Comparison of ENCODE assay signal across 9 cellular contexts in the genomic region with DNA sequence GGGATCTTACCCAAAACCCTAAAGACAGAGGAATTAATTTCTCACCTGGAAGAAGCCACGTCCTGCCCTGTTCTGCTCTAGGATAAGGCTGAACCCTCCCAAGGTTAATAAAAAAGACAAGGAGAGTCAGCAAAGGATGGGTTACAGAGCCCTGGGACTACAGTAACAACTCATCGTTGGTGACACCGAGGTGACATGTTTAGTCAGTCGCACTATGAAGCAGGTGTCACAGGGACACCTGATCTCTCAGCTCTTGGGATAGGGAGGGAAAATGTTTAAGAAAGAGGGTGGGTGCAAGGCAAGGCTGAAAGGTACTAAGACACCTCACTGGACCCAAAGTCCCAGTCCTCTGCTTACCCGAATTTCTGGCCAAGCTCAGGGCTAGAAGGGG. TPM values are rescaled to one million over a fixed set of nuclear protein-coding genes. Genes with fewer than 3 reads are reported as not detected.
DNase-seq lines count a peak whose midpoint lies in the region; ATAC-seq, FAIRE-seq and TF ChIP-seq lines count a peak whose summit lies in the region.
"Had no signal": no experiment of that assay in that cellular context is flagged by ENCODE, and none has a peak within 500 bp of the region (broad histone marks: within the 10 kb centered on the region; RNA-seq: fewer than 3 reads in every experiment).

No MANE protein-coding gene starts in this region.

- DNase-seq in AG10803 (ENCODE audit: low read depth): no peak
- DNase-seq in PC-3: no peak
- no peak for DNase-seq in endothelial cell of umbilical vein (ENCODE audit: low read depth, low spot score)
- DNase-seq in nephron progenitor cell: no peak
- DNase-seq in HT-29 (ENCODE audit: low spot score): no peak
- no peak for DNase-seq in OCI-M2 (lab: John Stamatoyannopoulos, UW; ENCODE audit: unreplicated experiment)
- DNase-seq in HuH-7 (ENCODE audit: low spot score): no peak
- DNase-seq: central memory CD4-positive, alpha-beta T cell had no signal

- H3K4me1 ChIP-seq in PC-3 (ENCODE audit: insufficient read depth, low read length) (peaks cover 32% of the 10 kb centered on the region), endothelial cell of umbilical vein (ENCODE audit: control insufficient read depth, extremely low read depth, insufficient read depth, low read length) (peaks cover 9% of the 10 kb centered on the region)

- no peak for TF ChIP-seq CTCF in AG10803 (conservative IDR thresholded peaks at IDR 0.05; ENCODE audit: low read length)
- no peak for TF ChIP-seq CTCF in PC-3 (conservative IDR thresholded peaks at IDR 0.05; ENCODE audit: low read depth, low read length)
- no peak for TF ChIP-seq CTCF in endothelial cell of umbilical vein (IDR thresholded peaks at IDR 0.05; ENCODE audit: extremely low read depth in 1 of 2, insufficient read depth in 1 of 2, low read depth in 1 of 2, low read length in 2 of 2)
- no peak for TF ChIP-seq CTCF in nephron progenitor cell (IDR thresholded peaks at IDR 0.05)

- H4K20me1 ChIP-seq in PC-3 (ENCODE audit: low read length): no peaks in the 10 kb centered on the region
- no peaks in the 10 kb centered on the region for H4K20me1 ChIP-seq in endothelial cell of umbilical vein (replicated peaks; ENCODE audit: control insufficient read depth, extremely low read depth, insufficient read depth, low read length)

- H3K4me3 ChIP-seq in AG10803 (ENCODE audit: low read length): peak overlapping the region; percentile 78
- peak overlapping the region; percentile 87 for H3K4me3 ChIP-seq in PC-3 (ENCODE audit: low read length)
- peak overlapping the region; percentile 65 to 75 (median 66) for H3K4me3 ChIP-seq in endothelial cell of umbilical vein (replicated peaks in 1 of 3; ENCODE audit: insufficient read depth in 1 of 3, low read depth in 1 of 3, low read length in 3 of 3)

- H3K9me3 ChIP-seq in PC-3 (ENCODE audit: low read length): no peaks in the 10 kb centered on the region
- no peaks in the 10 kb centered on the region for H3K9me3 ChIP-seq in endothelial cell of umbilical vein (replicated peaks; ENCODE audit: control insufficient read depth, insufficient read depth, low read length)

- no peaks in the 10 kb centered on the region for H3K9me1 ChIP-seq in endothelial cell of umbilical vein (replicated peaks; ENCODE audit: control insufficient read depth, extremely low read depth, insufficient read depth, low read length)

- H3K27me3 Mint-ChIP-seq in nephron progenitor cell (ENCODE audit: low read depth, poor library complexity): no peaks in the 10 kb centered on the region

- H3K79me2 ChIP-seq in PC-3 (ENCODE audit: low read length) (no peaks in the 10 kb centered on the region), endothelial cell of umbilical vein (ENCODE audit: control insufficient read depth, insufficient read depth, low read length) (no peaks in the 10 kb centered on the region)

- peak overlapping the region; percentile 47 for H3K27ac Mint-ChIP-seq in nephron progenitor cell

- peaks cover 12% of the 10 kb centered on the region for H3K36me3 Mint-ChIP-seq in nephron progenitor cell (ENCODE audit: low read depth)

- H2AFZ ChIP-seq in PC-3 (ENCODE audit: low read length) (peak overlapping the region; percentile 94), endothelial cell of umbilical vein (ENCODE audit: low read depth, low read length) (peak overlapping the region; percentile 97)

- no peak overlapping the region for H3K27ac ChIP-seq in PC-3 (ENCODE audit: low read length)
- H3K27ac ChIP-seq in endothelial cell of umbilical vein (ENCODE audit: insufficient read depth, low read depth, low read length): no peak overlapping the region

- dilution Hi-C loops in endothelial cell of umbilical vein (cut with MboI; ENCODE audit: extremely low pct_ligation_motif_present, low sequenced_read_pairs): no loop called here

- H3K36me3 ChIP-seq in PC-3 (ENCODE audit: low read depth, low read length) (no peaks in the 10 kb centered on the region), endothelial cell of umbilical vein (ENCODE audit: control insufficient read depth in 2 of 2, extremely low read depth in 1 of 2, insufficient read depth in 2 of 2, low read length in 2 of 2) (no peaks in the 10 kb centered on the region)

- H3F3A ChIP-seq in PC-3 (ENCODE audit: low read length, unreplicated experiment): no peaks in the 10 kb centered on the region

- peak overlapping the region; percentile 97 for H3K4me3 Mint-ChIP-seq in nephron progenitor cell

- no peak for FAIRE-seq in endothelial cell of umbilical vein (lab: Jason Lieb, UNC)

- peak; percentile 3 for ATAC-seq in PC-3
- no peak for ATAC-seq in HG03571 (IDR thresholded peaks at IDR 0.05; ENCODE audit: unreplicated experiment)

- CTCF ChIA-PET in PC-3 (lab: Charles Lee) (no interaction called here), endothelial cell of umbilical vein (lab: Charles Lee) (interaction anchor here (1.3 to 1.4 kb wide), 2 partner anchors 42 to 68 kb away, joined by 3 to 7 read pairs; no protein-coding TSS in a partner anchor)

- no peak for TF ChIP-seq POLR2A in endothelial cell of umbilical vein (IDR thresholded peaks at IDR 0.05; ENCODE audit: low read depth, low read length)

- no peaks in the 10 kb centered on the region for H3K9me3 Mint-ChIP-seq in nephron progenitor cell

- H3K9ac ChIP-seq in PC-3 (ENCODE audit: low read length): peak overlapping the region; percentile 45; the same call in 1 of the 2 replicates
- peak overlapping the region; percentile 65 for H3K9ac ChIP-seq in endothelial cell of umbilical vein (replicated peaks; ENCODE audit: extremely low read depth, insufficient read depth, low read length)

- intact Hi-C loops in PC-3 (cut with micrococcal nuclease): no loop called here
- intact Hi-C loops in endothelial cell of umbilical vein (cut with micrococcal nuclease): loop anchor here (10.0 kb wide), 1 partner anchor 509 kb away; no protein-coding TSS in a partner anchor

- peak overlapping the region; percentile 91 for H3K4me2 ChIP-seq in PC-3 (ENCODE audit: low read length)
- H3K4me2 ChIP-seq in endothelial cell of umbilical vein (ENCODE audit: insufficient read depth, low read length): peak overlapping the region; percentile 67

- POLR2A ChIA-PET in PC-3 (lab: Charles Lee; ENCODE audit: unreplicated experiment): no interaction called here
- POLR2A ChIA-PET in endothelial cell of umbilical vein (lab: Charles Lee): no interaction called here

- H3K4me1 Mint-ChIP-seq in nephron progenitor cell: peaks cover 61% of the 10 kb centered on the region

- BruUV-seq in PC-3 (replicated peaks; lab: Mats Ljungman, UMichigan) (no TSS peak), endothelial cell of umbilical vein (replicated peaks; lab: Mats Ljungman, UMichigan) (no TSS peak)

- H3K27me3 ChIP-seq in PC-3 (ENCODE audit: low read length) (no peaks in the 10 kb centered on the region), endothelial cell of umbilical vein (ENCODE audit: control insufficient read depth in 2 of 2, insufficient read depth in 2 of 2, low read length in 2 of 2) (peaks cover 1 to 7% of the 10 kb centered on the region in 2 experiments)

- no peaks in the 10 kb centered on the region for H3K9me2 ChIP-seq in PC-3 (replicated peaks; ENCODE audit: low read length)

TF ChIP-seq in endothelial cell of umbilical vein, 7 proteins besides CTCF, POLR2A, EP300 and RAD21:
- TF ChIP-seq GATA2 (IDR thresholded peaks at IDR 0.05; ENCODE audit: insufficient read depth, insufficient read length, low read depth, low read length): no peak

RNA-seq across cellular contexts. Expression of a gene that starts 0.6 kb away (rescaled TPM):
- total RNA-seq in PC-3 (2014; rRNA removed): 6.0 and 8.6 TPM in 2 replicates
- 10.3 and 12.8 TPM in 2 replicates for total RNA-seq in endothelial cell of umbilical vein
- polyA plus RNA-seq in endothelial cell of umbilical vein: 7.3 and 8.3 TPM in 2 replicates
- polyA plus RNA-seq in endothelial cell of umbilical vein (2011; cell fraction: cytosol; rRNA removed): 6.5 and 7.1 TPM in 2 replicates
- 7.2 and 8.1 TPM in 2 replicates for polyA plus RNA-seq in endothelial cell of umbilical vein (2011; cell fraction: nucleus; rRNA removed)
- 6.8 and 7.0 TPM in 2 replicates for polyA plus RNA-seq in endothelial cell of umbilical vein (2012)
- 14.2 and 15.3 TPM in 2 replicates for polyA minus RNA-seq in endothelial cell of umbilical vein
- not detected for polyA minus RNA-seq in endothelial cell of umbilical vein (2011; cell fraction: cytosol; rRNA and poly(A)+ RNA removed)
- polyA minus RNA-seq in endothelial cell of umbilical vein (2011; cell fraction: nucleus; rRNA and poly(A)+ RNA removed): 7.7 and 7.8 TPM in 2 replicates
- total RNA-seq in HT-29 (2014; rRNA removed; shearing (Covaris generic)): 0.34 and 2.4 TPM in 2 replicates
